In genomic region chr9:105127863-105128220, GRCh38 we compare ENCODE assay signal across 7 cellular contexts.
DNase-seq lines count a peak whose midpoint lies in the region; ATAC-seq and TF ChIP-seq lines count a peak whose summit lies in the region.

No MANE protein-coding gene starts in this region.

- ATAC-seq in GM18870 (IDR thresholded peaks at IDR 0.05; ENCODE audit: unreplicated experiment) = peak; percentile 99
- peak; percentile 92 for ATAC-seq in HG02840 (IDR thresholded peaks at IDR 0.05; ENCODE audit: low FRiP score, unreplicated experiment)
- ATAC-seq in activated naive CD4-positive, alpha-beta T cell treated with anti-CD3 and anti-CD28 coated beads, Interleukin-2, amount 50 U/mL, for 72 hours = peak; percentile 98 to 100
- ATAC-seq in sciatic nerve = no peak

- intact Hi-C loops in sciatic nerve (cut with DNase I) = no loop called here

- DNase-seq in NOMO-1 treated with DMSO at 0.1 percent for 48 hours (lab: John Stamatoyannopoulos, UW; ENCODE audit: unreplicated experiment) (peak; percentile 74), retinal pigment epithelial cell (ENCODE audit: low read depth) (peak; percentile 48), sciatic nerve (ENCODE audit: low spot score) (no peak), cerebellum (ENCODE audit: low spot score) (no peak)
- peak in 1 of 2 donors; percentile 45 for DNase-seq in activated naive CD4-positive, alpha-beta T cell treated with anti-CD3 and anti-CD28 coated beads, Interleukin-2, amount 50 U/mL, for 72 hours (ENCODE audit: low spot score in 2 of 2)

- no peaks in the 10 kb centered on the region for H3K36me3 Mint-ChIP-seq in activated naive CD4-positive, alpha-beta T cell treated with anti-CD3 and anti-CD28 coated beads, Interleukin-2, amount 50 U/mL, for 72 hours

- TF ChIP-seq CTCF in retinal pigment epithelial cell (conservative IDR thresholded peaks at IDR 0.05; ENCODE audit: low read depth, low read length) = no peak

- no peaks in the 10 kb centered on the region for H3K9me3 Mint-ChIP-seq in activated naive CD4-positive, alpha-beta T cell treated with anti-CD3 and anti-CD28 coated beads, Interleukin-2, amount 50 U/mL, for 72 hours

- H3K4me3 ChIP-seq in retinal pigment epithelial cell (ENCODE audit: low read length) = no peak overlapping the region

- H3K27ac Mint-ChIP-seq in activated naive CD4-positive, alpha-beta T cell treated with anti-CD3 and anti-CD28 coated beads, Interleukin-2, amount 50 U/mL, for 72 hours = peak overlapping the region in 1 of 2 donors; percentile 38

Comparison
In these comparisons a context has a peak if more than half of its experiments do, and no peak if none do; other contexts are left out.
1. DNase-seq: peak in NOMO-1 treated with DMSO at 0.1 percent for 48 hours (single experiment) and retinal pigment epithelial cell (single experiment); none in sciatic nerve (single experiment) and cerebellum (single experiment).